ENCODE assay signal across 25 cellular contexts in the genomic region with DNA sequence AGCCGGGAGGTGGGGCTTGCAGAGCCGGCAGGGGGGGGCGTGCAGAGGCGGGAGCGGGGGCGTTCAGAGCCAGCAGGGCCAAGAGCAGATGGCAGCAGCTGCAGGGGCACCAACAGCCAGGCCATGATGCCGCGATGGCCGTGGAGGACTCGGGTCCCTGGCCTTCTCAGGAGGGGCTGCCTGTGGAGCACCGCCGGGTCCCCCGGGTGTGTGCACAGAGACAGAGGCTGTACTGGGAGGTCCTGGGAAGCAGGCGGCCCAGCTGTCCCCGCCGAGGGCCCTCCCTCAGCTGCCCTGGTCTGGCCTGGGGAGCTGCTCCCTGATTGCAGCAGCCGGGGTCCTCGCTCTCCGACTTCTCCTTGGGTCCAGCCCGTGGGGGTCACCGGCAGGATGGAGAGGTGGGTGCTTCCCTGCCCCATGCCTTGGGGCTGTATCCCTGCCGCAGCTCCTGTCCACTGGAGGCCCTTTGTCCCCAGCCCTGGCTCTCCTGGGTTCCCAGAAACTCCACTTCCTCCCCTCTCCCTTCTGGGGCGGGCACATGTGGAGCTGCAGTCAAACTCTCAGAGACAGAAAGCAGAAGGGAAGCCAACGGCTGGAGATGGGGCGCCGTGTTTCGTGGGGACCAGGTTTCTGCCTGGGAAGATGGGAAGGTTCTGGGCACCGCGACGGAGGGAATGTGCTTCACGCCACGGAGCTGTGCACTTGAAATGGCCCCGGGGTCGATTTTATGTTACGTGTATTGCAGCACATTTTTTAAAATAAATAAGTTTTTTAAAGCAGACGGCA.
DNase-seq lines count a peak whose midpoint lies in the region; ATAC-seq, FAIRE-seq and TF ChIP-seq lines count a peak whose summit lies in the region.
"Had no signal": no experiment of that assay in that cellular context is flagged by ENCODE, and none has a peak within 500 bp of the region (broad histone marks: within the 10 kb centered on the region; RNA-seq: fewer than 3 reads in every experiment).

No MANE protein-coding gene starts in this region.

- peak overlapping the region; percentile 65 for H4K8ac ChIP-seq in neuronal stem cell (ENCODE audit: low read depth, low read length)

- H3K9me1 ChIP-seq in K562 (ENCODE audit: control insufficient read depth, insufficient read depth, low read length), result no peaks in the 10 kb centered on the region

- no peak overlapping the region for H3K14ac ChIP-seq in neuronal stem cell (ENCODE audit: low read length)

- 6% methylated on average over 29 of the region's 36 CpGs for WGBS in K562 (ENCODE audit: insufficient coverage, low coverage, missing lambda C conversion rate)
- no CpG with 5 or more reads among the region's 36 CpGs for WGBS in neuronal stem cell (ENCODE audit: extremely low coverage in 2 of 2, insufficient read length in 2 of 2, insufficient replicate concordance in 1 of 2), 2 donors

- no peak for TF ChIP-seq EP300 in K562 (IDR thresholded peaks at IDR 0.05; ENCODE audit: low read length)

- peak overlapping the region; percentile 71 for H3K18ac ChIP-seq in neuronal stem cell (ENCODE audit: low read length)

- peaks cover 5% of the 10 kb centered on the region for H3K79me1 ChIP-seq in neuronal stem cell (ENCODE audit: low read depth, low read length)

- H3K4me2 ChIP-seq in K562 (ENCODE audit: insufficient read depth, low read length) (no peak overlapping the region), neuronal stem cell (ENCODE audit: insufficient read depth, low read length, poor library complexity, severe bottlenecking) (no peak overlapping the region)

- no peak for TF ChIP-seq POLR2A in K562 (conservative IDR thresholded peaks at IDR 0.05)

- H3K27me3 ChIP-seq in K562 (ENCODE audit: control insufficient read depth in 2 of 2, insufficient read depth in 2 of 2, low read length in 2 of 2) (peaks cover 26 to 82% of the 10 kb centered on the region in 2 experiments; a peak in 4 of 5 replicates), neuronal stem cell (ENCODE audit: control insufficient read depth in 3 of 3, insufficient read depth in 3 of 3, low read depth in 1 of 3, low read length in 3 of 3) (peaks cover 0 to 62% (median 0%) of the 10 kb centered on the region in 3 experiments)

- H2BK5ac ChIP-seq in neuronal stem cell (ENCODE audit: low read length), result no peak overlapping the region

- H4K20me1 ChIP-seq in K562 (replicated peaks; ENCODE audit: control insufficient read depth, insufficient read depth, low read length), result 0 out of 2 replicates have a peak, but pooled peaks cover 3% of the 10 kb centered on the region

- no peak for TF ChIP-seq RAD21 in K562 (CRISPR knock-in tag; conservative IDR thresholded peaks at IDR 0.05 in 1 of 2, IDR thresholded peaks at IDR 0.05 in 1 of 2)

- no peaks in the 10 kb centered on the region for H3K79me2 ChIP-seq in K562 (ENCODE audit: control insufficient read depth, insufficient read depth, low read length)

- CTCF ChIA-PET in K562 (lab: Yijun Ruan, JAX; ENCODE audit: low intra/inter-chr PET ratio), result no interaction called here

- H3K9ac ChIP-seq in K562 (ENCODE audit: insufficient read depth in 1 of 2, low read depth in 2 of 2, low read length in 2 of 2) (no peak overlapping the region), neuronal stem cell (ENCODE audit: low read depth, low read length, poor library complexity) (peak overlapping the region; percentile 44)

- no peak overlapping the region for H4K91ac ChIP-seq in neuronal stem cell (ENCODE audit: low read depth, low read length, poor library complexity)

- H3K9me3 ChIP-seq in K562 (replicated peaks; ENCODE audit: control insufficient read depth, insufficient read depth, low read depth, low read length) (no peaks in the 10 kb centered on the region), neuronal stem cell (replicated peaks in 1 of 2; ENCODE audit: control insufficient read depth in 2 of 2, insufficient read depth in 1 of 2, low read depth in 1 of 2, low read length in 2 of 2) (no peaks in the 10 kb centered on the region)
- H3K9me3 ChIP-seq: Caco-2, SJSA1 had no signal

- POLR2A ChIA-PET in K562 (lab: Yijun Ruan, JAX), result interaction anchor here (0.6 kb wide), 4 partner anchors 14 to 1642 kb away, joined by 3 to 4 read pairs (median 3); no protein-coding TSS in a partner anchor

- H2AFZ ChIP-seq in K562 (ENCODE audit: low read depth, low read length) (no peak overlapping the region), neuronal stem cell (ENCODE audit: low read length) (no peak overlapping the region)

- H3K27ac ChIP-seq in K562 (ENCODE audit: extremely low read depth, low read depth, low read length) (no peak overlapping the region), neuronal stem cell (replicated peaks; ENCODE audit: low read length) (no peak overlapping the region)
- H3K27ac ChIP-seq: C4-2B, SJSA1 had no signal

- peak overlapping the region; percentile 85 for H3K23ac ChIP-seq in neuronal stem cell (ENCODE audit: low read depth, low read length, poor library complexity)

- no peak overlapping the region for H2BK120ac ChIP-seq in neuronal stem cell (ENCODE audit: low read depth, low read length)

- H3K4ac ChIP-seq in neuronal stem cell (ENCODE audit: low read length), result no peak overlapping the region

- no peak overlapping the region for H3K4me3 ChIP-seq in K562
- no peak overlapping the region for H3K4me3 ChIP-seq in neuronal stem cell (ENCODE audit: low read length in 2 of 2)
- H3K4me3 ChIP-seq: GM12878, SJSA1 had no signal

- intact Hi-C loops in K562 (cut with micrococcal nuclease) (no loop called here), left ventricle myocardium superior (cut with micrococcal nuclease) (no loop called here)

- BruUV-seq in K562 (replicated peaks; lab: Mats Ljungman, UMichigan), result no TSS peak

- TF ChIP-seq CTCF in K562 (IDR thresholded peaks at IDR 0.05 in 2 of 3, conservative IDR thresholded peaks at IDR 0.05 in 1 of 3; ENCODE audit: insufficient read depth in 2 of 3, low read depth in 1 of 3, low read length in 3 of 3), result no peak

- peak overlapping the region; percentile 10 for H2BK12ac ChIP-seq in neuronal stem cell (ENCODE audit: low read length)

- in situ Hi-C loops in K562 (cut with MboI), result no loop called here

- H2BK15ac ChIP-seq in neuronal stem cell (ENCODE audit: low read length), result no peak overlapping the region

- peak; percentile 34 to 35 for DNase-seq in Kasumi-1 (lab: John Stamatoyannopoulos, UW)
- no peak for DNase-seq in K562 (ENCODE audit: extremely low read depth in 1 of 4, low spot score in 3 of 4)
- peak; percentile 26 for DNase-seq in left ventricle myocardium superior
- no peak for DNase-seq in neuronal stem cell (ENCODE audit: low spot score)
- DNase-seq: Caco-2; CD8-positive, alpha-beta T cell; EL; GDM1; GOT3; HCEC 1CT; KG1; MM.1S; NCI-H1092; NCI-H1417 treated with DMSO at 0.1 percent for 48 hours; NCI-H1694 treated with DMSO at 0.1 percent for 48 hours; NCI-H2107; NCI-H524 treated with DMSO at 0.1 percent for 48 hours; NCI-H774 had no signal

- peak overlapping the region; percentile 92 for H2AK5ac ChIP-seq in neuronal stem cell (ENCODE audit: low read depth, low read length)

- H3K4me1 ChIP-seq in K562 (replicated peaks in 1 of 2; ENCODE audit: control insufficient read depth in 2 of 2, insufficient read depth in 2 of 2, low read length in 2 of 2) (peaks cover 0 to 30% of the 10 kb centered on the region in 2 experiments; a peak in 2 of 5 replicates), neuronal stem cell (ENCODE audit: control insufficient read depth in 2 of 2, insufficient read depth in 1 of 2, low read depth in 1 of 2, low read length in 2 of 2) (peaks cover 2 to 7% of the 10 kb centered on the region in 2 donors)
- H3K4me1 ChIP-seq: Caco-2, SJSA1 had no signal

- H3K36me3 ChIP-seq in K562 (ENCODE audit: control insufficient read depth, insufficient read depth, low read length) (no peaks in the 10 kb centered on the region), neuronal stem cell (replicated peaks in 1 of 2; ENCODE audit: control insufficient read depth in 2 of 2, insufficient read depth in 2 of 2, low read length in 2 of 2) (no peaks in the 10 kb centered on the region)
- H3K36me3 ChIP-seq: SJSA1 had no signal

- ATAC-seq in K562 (no peak), left ventricle myocardium superior (no peak), HG02981 (IDR thresholded peaks at IDR 0.05; ENCODE audit: unreplicated experiment) (no peak), GM19463 (IDR thresholded peaks at IDR 0.05; ENCODE audit: unreplicated experiment) (no peak), HG02870 (IDR thresholded peaks at IDR 0.05; ENCODE audit: unreplicated experiment) (no peak)
- ATAC-seq: CD8-positive, alpha-beta T cell; GM12878 had no signal

- no peak for FAIRE-seq in K562 (lab: Jason Lieb, UNC)
- FAIRE-seq: GM12878, RCC 7860 had no signal

TF ChIP-seq in K562, 482 proteins besides CTCF, POLR2A, EP300 and RAD21:
- TF ChIP-seq SMAD3 (CRISPR knock-in tag; conservative IDR thresholded peaks at IDR 0.05) (no peak), ETV6 (IDR thresholded peaks at IDR 0.05; ENCODE audit: borderline replicate concordance in 1 of 2, low read depth in 2 of 2, low read length in 1 of 2) (no peak), ETV6 (CRISPR knock-in tag; IDR thresholded peaks at IDR 0.05; ENCODE audit: borderline replicate concordance) (no peak), ZNF253 (CRISPR knock-in tag; conservative IDR thresholded peaks at IDR 0.05) (no peak), SPI1 (IDR thresholded peaks at IDR 0.05; ENCODE audit: borderline replicate concordance, low read depth, low read length) (peak; percentile 23; the same call in 1 of the 2 replicates), ZBTB12 (CRISPR knock-in tag; IDR thresholded peaks at IDR 0.05) (no peak), E2F3 (CRISPR knock-in tag; IDR thresholded peaks at IDR 0.05) (no peak), SNIP1 (IDR thresholded peaks at IDR 0.05; ENCODE audit: low read depth) (no peak)

Comparison
In these comparisons a context has a peak if more than half of its experiments do, and no peak if none do; other contexts are left out.
1. DNase-seq: peak in Kasumi-1 (2 of 2) and left ventricle myocardium superior (single experiment); none in K562 (0 of 4) and neuronal stem cell (single experiment).